In the genomic region with DNA sequence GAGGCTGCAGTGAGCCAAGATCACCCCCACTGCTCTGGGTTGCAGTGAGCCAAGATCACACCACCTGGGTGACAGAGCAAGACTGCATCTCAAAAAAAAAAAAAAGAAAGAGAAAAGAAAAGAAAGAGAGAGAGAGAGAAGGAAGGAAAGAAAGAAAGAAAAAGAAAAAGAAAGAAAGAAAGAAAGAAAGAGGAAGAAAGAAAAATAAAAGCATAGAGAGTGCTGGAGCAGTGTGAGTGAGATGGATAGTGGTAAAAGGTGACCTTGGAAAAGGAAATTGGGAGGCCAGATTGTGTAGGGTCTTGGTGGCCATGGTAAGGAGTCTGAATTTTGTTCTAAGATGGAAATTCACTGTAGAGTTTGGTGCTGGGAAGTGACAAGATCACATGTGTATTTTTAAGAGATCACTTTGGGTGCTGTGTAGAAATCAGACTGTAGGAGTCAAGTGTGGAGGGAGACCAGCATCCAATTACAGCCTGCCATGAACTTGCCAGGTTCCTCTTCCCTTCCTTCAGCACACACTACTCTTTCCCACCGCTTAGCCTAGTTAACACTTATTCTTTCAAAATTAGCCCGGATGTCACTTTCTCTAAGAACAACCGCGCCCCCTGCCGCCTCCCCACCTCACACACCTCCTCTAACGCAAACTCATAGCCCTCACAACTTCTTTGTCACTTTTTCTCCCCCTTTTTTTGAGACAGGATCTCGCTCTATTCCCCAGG, we compare ENCODE assay signal across 8 cellular contexts. TPM values are rescaled to one million over a fixed set of nuclear protein-coding genes. Genes with fewer than 3 reads are reported as not detected.
DNase-seq lines count a peak whose midpoint lies in the region; ATAC-seq and TF ChIP-seq lines count a peak whose summit lies in the region.

No MANE protein-coding gene starts in this region.

- H3K4me3 ChIP-seq in GM12865 (ENCODE audit: low read depth, low read length) (peak overlapping the region; percentile 84), neuron (ENCODE audit: low read length) (peak overlapping the region; percentile 76), stomach smooth muscle (ENCODE audit: low read length in 2 of 2) (peak overlapping the region; percentile 80 to 81)

- H3K27me3 ChIP-seq in foreskin keratinocyte = no peaks in the 10 kb centered on the region
- no peaks in the 10 kb centered on the region for H3K27me3 ChIP-seq in neuron (ENCODE audit: insufficient read depth, low read length)
- H3K27me3 ChIP-seq in stomach smooth muscle (ENCODE audit: control insufficient read depth in 1 of 2, insufficient read depth in 2 of 2, low read length in 2 of 2) = no peaks in the 10 kb centered on the region

- peak overlapping the region; percentile 62 to 66 for H3K9ac ChIP-seq in stomach smooth muscle (ENCODE audit: low read length in 2 of 2)

- H2AFZ ChIP-seq in neuron (ENCODE audit: low read depth, low read length) = peak overlapping the region; percentile 10

- DNase-seq in GM12865 (ENCODE audit: low read depth) (peak; percentile 88), M059J (ENCODE audit: low read depth) (peak; percentile 86), RWPE1 (ENCODE audit: low spot score) (peak; percentile 73), foreskin keratinocyte (peak; percentile 30 to 62)
- peak; percentile 92 for DNase-seq in activated effector memory CD4-positive, alpha-beta T cell treated with anti-CD3 and anti-CD28 coated beads, Interleukin-2, amount 50 U/mL, for 16 hours

- CTCF ChIA-PET in RWPE1 (lab: Yijun Ruan, JAX) = interaction anchor here (0.8 to 2.8 kb wide), 3 partner anchors 10 to 24 kb away, joined by 3 to 22 read pairs (median 13); partner anchors contain the start of gene THBS3

- TF ChIP-seq CTCF in GM12865 (IDR thresholded peaks at IDR 0.05; ENCODE audit: insufficient read depth, low read depth, low read length, missing control alignments) = peak; percentile 73
- TF ChIP-seq CTCF in RWPE1 (conservative IDR thresholded peaks at IDR 0.05; ENCODE audit: low read depth) = peak; percentile 67
- peak; percentile 76 for TF ChIP-seq CTCF in foreskin keratinocyte (conservative IDR thresholded peaks at IDR 0.05)

- H3K36me3 ChIP-seq in neuron (ENCODE audit: insufficient read depth, low read length) = peaks cover 14% of the 10 kb centered on the region
- no peaks in the 10 kb centered on the region for H3K36me3 ChIP-seq in stomach smooth muscle (ENCODE audit: control insufficient read depth in 2 of 2, insufficient read depth in 2 of 2, low read length in 2 of 2)

- peak overlapping the region; percentile 90 for H3K27ac ChIP-seq in RWPE1
- H3K27ac ChIP-seq in foreskin keratinocyte = peak overlapping the region; percentile 78
- peak overlapping the region; percentile 85 for H3K27ac ChIP-seq in stomach smooth muscle (ENCODE audit: low read length)

- H3K9me3 ChIP-seq in neuron (ENCODE audit: low read length) = no peaks in the 10 kb centered on the region
- H3K9me3 ChIP-seq in stomach smooth muscle (ENCODE audit: control insufficient read depth in 2 of 2, low read length in 2 of 2) = no peaks in the 10 kb centered on the region

- H3K4me1 ChIP-seq in foreskin keratinocyte (peaks cover 18% of the 10 kb centered on the region), neuron (ENCODE audit: insufficient read depth, low read length) (peaks cover 18% of the 10 kb centered on the region), stomach smooth muscle (ENCODE audit: control insufficient read depth, insufficient read depth, low read length) (peaks cover 17% of the 10 kb centered on the region)

- POLR2A ChIA-PET in RWPE1 (lab: Yijun Ruan, JAX; ENCODE audit: low non-redundant PET) = interaction anchor here (0.6 to 1.2 kb wide), 4 partner anchors 15 to 23 kb away, joined by 3 to 4 read pairs (median 4); a partner anchor contains a TSS

- peak; percentile 21 for ATAC-seq in foreskin keratinocyte
- no peak for ATAC-seq in HG02623 (IDR thresholded peaks at IDR 0.05; ENCODE audit: unreplicated experiment)

RNA-seq across cellular contexts. Expression of gene MTX1, which starts 17.9 kb away (rescaled TPM):
- total RNA-seq in M059J (2014; rRNA removed; shearing (Covaris generic)) = 92.8 and 95.2 TPM in 2 replicates
- total RNA-seq in foreskin keratinocyte = 71.7 and 72.2 TPM in 2 replicates
- 92.6 and 97.3 TPM in 2 replicates for polyA plus RNA-seq in foreskin keratinocyte

RNA-seq across cellular contexts. Expression of gene THBS3, which starts 18.7 kb away (rescaled TPM):
- total RNA-seq in M059J (2014; rRNA removed; shearing (Covaris generic)) = 10.0 and 12.7 TPM in 2 replicates
- total RNA-seq in foreskin keratinocyte = 9.4 and 13.1 TPM in 2 replicates
- polyA plus RNA-seq in foreskin keratinocyte = 8.5 and 12.7 TPM in 2 replicates

RNA-seq across cellular contexts. Expression of gene ENTREP3, which starts 28.9 kb away (rescaled TPM):
- 5.9 and 8.1 TPM in 2 replicates for total RNA-seq in M059J (2014; rRNA removed; shearing (Covaris generic))
- 23.4 and 23.6 TPM in 2 replicates for total RNA-seq in foreskin keratinocyte
- 40.0 and 44.8 TPM in 2 replicates for polyA plus RNA-seq in foreskin keratinocyte

RNA-seq across cellular contexts. Expression of gene SCAMP3, which starts 35.8 kb away (rescaled TPM):
- total RNA-seq in M059J (2014; rRNA removed; shearing (Covaris generic)) = 125 and 133 TPM in 2 replicates
- total RNA-seq in foreskin keratinocyte = 46.0 and 53.4 TPM in 2 replicates
- polyA plus RNA-seq in foreskin keratinocyte = 83.3 and 85.4 TPM in 2 replicates

RNA-seq across cellular contexts. Expression of gene CLK2, which starts 47.0 kb away (rescaled TPM):
- 15.1 and 15.8 TPM in 2 replicates for total RNA-seq in M059J (2014; rRNA removed; shearing (Covaris generic))
- total RNA-seq in foreskin keratinocyte = 31.5 and 34.0 TPM in 2 replicates
- polyA plus RNA-seq in foreskin keratinocyte = 25.5 and 28.3 TPM in 2 replicates
